1 cellular context compared by ENCODE assay signal in the genomic region with DNA sequence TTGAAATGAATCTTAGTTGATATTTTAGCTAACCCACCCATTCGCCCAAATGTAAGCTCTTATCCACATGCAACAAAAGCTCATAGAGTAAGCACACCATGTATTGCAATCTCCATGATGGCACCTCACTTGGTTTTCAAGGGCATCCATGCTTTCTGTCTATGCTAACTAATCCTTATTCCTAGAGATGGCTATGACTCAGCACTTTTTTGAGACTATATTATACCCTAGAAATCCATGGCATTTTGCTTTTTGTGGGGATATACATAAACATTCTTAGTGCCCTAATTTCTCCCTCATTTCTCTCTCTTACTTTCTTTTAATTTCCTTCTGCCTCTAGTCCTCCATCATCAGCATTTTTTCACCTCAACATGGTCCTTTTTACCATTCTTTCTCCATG.
TF ChIP-seq lines count a peak whose summit lies in the region.

No MANE protein-coding gene starts in this region.

TF ChIP-seq in H1, 55 proteins besides CTCF, POLR2A, EP300 and RAD21 (continued from another document):
- TF ChIP-seq, protein P1, sequence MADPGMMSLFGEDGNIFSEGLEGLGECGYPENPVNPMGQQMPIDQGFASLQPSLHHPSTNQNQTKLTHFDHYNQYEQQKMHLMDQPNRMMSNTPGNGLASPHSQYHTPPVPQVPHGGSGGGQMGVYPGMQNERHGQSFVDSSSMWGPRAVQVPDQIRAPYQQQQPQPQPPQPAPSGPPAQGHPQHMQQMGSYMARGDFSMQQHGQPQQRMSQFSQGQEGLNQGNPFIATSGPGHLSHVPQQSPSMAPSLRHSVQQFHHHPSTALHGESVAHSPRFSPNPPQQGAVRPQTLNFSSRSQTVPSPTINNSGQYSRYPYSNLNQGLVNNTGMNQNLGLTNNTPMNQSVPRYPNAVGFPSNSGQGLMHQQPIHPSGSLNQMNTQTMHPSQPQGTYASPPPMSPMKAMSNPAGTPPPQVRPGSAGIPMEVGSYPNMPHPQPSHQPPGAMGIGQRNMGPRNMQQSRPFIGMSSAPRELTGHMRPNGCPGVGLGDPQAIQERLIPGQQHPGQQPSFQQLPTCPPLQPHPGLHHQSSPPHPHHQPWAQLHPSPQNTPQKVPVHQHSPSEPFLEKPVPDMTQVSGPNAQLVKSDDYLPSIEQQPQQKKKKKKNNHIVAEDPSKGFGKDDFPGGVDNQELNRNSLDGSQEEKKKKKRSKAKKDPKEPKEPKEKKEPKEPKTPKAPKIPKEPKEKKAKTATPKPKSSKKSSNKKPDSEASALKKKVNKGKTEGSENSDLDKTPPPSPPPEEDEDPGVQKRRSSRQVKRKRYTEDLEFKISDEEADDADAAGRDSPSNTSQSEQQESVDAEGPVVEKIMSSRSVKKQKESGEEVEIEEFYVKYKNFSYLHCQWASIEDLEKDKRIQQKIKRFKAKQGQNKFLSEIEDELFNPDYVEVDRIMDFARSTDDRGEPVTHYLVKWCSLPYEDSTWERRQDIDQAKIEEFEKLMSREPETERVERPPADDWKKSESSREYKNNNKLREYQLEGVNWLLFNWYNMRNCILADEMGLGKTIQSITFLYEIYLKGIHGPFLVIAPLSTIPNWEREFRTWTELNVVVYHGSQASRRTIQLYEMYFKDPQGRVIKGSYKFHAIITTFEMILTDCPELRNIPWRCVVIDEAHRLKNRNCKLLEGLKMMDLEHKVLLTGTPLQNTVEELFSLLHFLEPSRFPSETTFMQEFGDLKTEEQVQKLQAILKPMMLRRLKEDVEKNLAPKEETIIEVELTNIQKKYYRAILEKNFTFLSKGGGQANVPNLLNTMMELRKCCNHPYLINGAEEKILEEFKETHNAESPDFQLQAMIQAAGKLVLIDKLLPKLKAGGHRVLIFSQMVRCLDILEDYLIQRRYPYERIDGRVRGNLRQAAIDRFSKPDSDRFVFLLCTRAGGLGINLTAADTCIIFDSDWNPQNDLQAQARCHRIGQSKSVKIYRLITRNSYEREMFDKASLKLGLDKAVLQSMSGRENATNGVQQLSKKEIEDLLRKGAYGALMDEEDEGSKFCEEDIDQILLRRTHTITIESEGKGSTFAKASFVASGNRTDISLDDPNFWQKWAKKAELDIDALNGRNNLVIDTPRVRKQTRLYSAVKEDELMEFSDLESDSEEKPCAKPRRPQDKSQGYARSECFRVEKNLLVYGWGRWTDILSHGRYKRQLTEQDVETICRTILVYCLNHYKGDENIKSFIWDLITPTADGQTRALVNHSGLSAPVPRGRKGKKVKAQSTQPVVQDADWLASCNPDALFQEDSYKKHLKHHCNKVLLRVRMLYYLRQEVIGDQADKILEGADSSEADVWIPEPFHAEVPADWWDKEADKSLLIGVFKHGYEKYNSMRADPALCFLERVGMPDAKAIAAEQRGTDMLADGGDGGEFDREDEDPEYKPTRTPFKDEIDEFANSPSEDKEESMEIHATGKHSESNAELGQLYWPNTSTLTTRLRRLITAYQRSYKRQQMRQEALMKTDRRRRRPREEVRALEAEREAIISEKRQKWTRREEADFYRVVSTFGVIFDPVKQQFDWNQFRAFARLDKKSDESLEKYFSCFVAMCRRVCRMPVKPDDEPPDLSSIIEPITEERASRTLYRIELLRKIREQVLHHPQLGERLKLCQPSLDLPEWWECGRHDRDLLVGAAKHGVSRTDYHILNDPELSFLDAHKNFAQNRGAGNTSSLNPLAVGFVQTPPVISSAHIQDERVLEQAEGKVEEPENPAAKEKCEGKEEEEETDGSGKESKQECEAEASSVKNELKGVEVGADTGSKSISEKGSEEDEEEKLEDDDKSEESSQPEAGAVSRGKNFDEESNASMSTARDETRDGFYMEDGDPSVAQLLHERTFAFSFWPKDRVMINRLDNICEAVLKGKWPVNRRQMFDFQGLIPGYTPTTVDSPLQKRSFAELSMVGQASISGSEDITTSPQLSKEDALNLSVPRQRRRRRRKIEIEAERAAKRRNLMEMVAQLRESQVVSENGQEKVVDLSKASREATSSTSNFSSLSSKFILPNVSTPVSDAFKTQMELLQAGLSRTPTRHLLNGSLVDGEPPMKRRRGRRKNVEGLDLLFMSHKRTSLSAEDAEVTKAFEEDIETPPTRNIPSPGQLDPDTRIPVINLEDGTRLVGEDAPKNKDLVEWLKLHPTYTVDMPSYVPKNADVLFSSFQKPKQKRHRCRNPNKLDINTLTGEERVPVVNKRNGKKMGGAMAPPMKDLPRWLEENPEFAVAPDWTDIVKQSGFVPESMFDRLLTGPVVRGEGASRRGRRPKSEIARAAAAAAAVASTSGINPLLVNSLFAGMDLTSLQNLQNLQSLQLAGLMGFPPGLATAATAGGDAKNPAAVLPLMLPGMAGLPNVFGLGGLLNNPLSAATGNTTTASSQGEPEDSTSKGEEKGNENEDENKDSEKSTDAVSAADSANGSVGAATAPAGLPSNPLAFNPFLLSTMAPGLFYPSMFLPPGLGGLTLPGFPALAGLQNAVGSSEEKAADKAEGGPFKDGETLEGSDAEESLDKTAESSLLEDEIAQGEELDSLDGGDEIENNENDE (IDR thresholded peaks at IDR 0.05; ENCODE audit: insufficient replicate concordance, low read length): no peak
- TF ChIP-seq BACH1 (IDR thresholded peaks at IDR 0.05; ENCODE audit: low read length): peak; percentile 91
- TF ChIP-seq, protein P2, sequence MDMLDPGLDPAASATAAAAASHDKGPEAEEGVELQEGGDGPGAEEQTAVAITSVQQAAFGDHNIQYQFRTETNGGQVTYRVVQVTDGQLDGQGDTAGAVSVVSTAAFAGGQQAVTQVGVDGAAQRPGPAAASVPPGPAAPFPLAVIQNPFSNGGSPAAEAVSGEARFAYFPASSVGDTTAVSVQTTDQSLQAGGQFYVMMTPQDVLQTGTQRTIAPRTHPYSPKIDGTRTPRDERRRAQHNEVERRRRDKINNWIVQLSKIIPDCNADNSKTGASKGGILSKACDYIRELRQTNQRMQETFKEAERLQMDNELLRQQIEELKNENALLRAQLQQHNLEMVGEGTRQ (IDR thresholded peaks at IDR 0.05; ENCODE audit: low read length): no peak
- no peak for TF ChIP-seq NRF1 (IDR thresholded peaks at IDR 0.05; ENCODE audit: low read depth, low read length)
- no peak for TF ChIP-seq BCL11A (IDR thresholded peaks at IDR 0.05; ENCODE audit: low read depth in 2 of 2, low read length in 2 of 2)
